Comparison of ENCODE assay signal across 23 cellular contexts in the genomic region with DNA sequence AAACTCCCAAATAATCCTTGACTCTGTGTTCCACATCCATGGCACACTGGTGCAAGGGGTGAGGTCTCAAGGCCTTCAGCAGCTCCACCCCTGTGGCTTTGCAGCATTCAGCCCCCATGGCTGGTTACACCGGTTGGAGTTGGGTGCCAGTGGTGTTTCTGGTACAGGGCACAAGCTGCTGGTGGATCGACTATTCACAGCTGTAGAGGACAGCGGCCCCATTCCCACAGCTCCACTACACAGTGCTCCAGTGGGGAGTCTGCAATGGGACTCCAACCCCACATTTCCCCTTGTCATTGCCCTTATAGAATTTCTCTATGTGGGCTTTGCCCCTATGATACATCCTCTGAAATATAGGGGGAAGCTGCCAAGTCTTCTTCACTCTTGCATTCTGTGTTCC.
"Had no signal": no experiment of that assay in that cellular context is flagged by ENCODE, and none has a peak within 500 bp of the region (broad histone marks: within the 10 kb centered on the region; RNA-seq: fewer than 3 reads in every experiment).

No MANE protein-coding gene starts in this region.

- ATAC-seq: HepG2, Panc1, PC-3 had no signal

- H3K4me2 ChIP-seq: KMS-11, SK-N-SH had no signal

- H3K9me3 ChIP-seq: SK-N-SH had no signal

- H3K9me2 ChIP-seq: SK-N-SH had no signal

- H3K9ac ChIP-seq: KMS-11, SK-N-SH had no signal

- FAIRE-seq: HepG2 had no signal

- H3K27ac ChIP-seq: KMS-11, RWPE1 had no signal

- DNase-seq: IMR-90, Kasumi-1, MM.1S, NCI-H1092 treated with DMSO at 0.1 percent for 48 hours, NCI-H1436, NCI-H187, NCI-H2029, NCI-H2081 treated with DMSO at 0.1 percent for 48 hours, NCI-H2171, NCI-H226, NCI-H446, NCI-H510A, NCI-H524 treated with DMSO at 0.1 percent for 48 hours, NCI-H69, NCI-H774, PC-3, SHP77, SK-N-SH, SW 1271 had no signal
